8 cellular contexts compared by ENCODE assay signal in genomic region chrX:41922125-41922521, GRCh38. TPM values are rescaled to one million over a fixed set of nuclear protein-coding genes. Genes with fewer than 3 reads are reported as not detected.
DNase-seq lines count a peak whose midpoint lies in the region; ATAC-seq and TF ChIP-seq lines count a peak whose summit lies in the region.

No MANE protein-coding gene starts in this region.

- H3K4me1 ChIP-seq in HUES6 (ENCODE audit: control insufficient read depth, insufficient read depth, low read length): peaks cover 9% of the 10 kb centered on the region; the same call in 1 of the 2 replicates
- H3K4me1 ChIP-seq in neural progenitor cell: peaks cover 23% of the 10 kb centered on the region

- H3K9me3 ChIP-seq in HUES6 (ENCODE audit: control insufficient read depth, insufficient read depth, low read depth, low read length) (no peaks in the 10 kb centered on the region), neural progenitor cell (ENCODE audit: low read depth) (no peaks in the 10 kb centered on the region)

- H3K4me3 Mint-ChIP-seq in endothelial cell (ENCODE audit: unreplicated experiment) (peak overlapping the region; percentile 98), neural progenitor cell (peak overlapping the region; percentile 92)

- H3K36me3 Mint-ChIP-seq in endothelial cell (ENCODE audit: low read depth, unreplicated experiment): no peaks in the 10 kb centered on the region
- H3K36me3 Mint-ChIP-seq in neural progenitor cell: no peaks in the 10 kb centered on the region

- H3K4me3 ChIP-seq in HUES6 (ENCODE audit: low read depth, low read length): peak overlapping the region; percentile 91
- H3K4me3 ChIP-seq in WI38 (ENCODE audit: low read depth, low read length): peak overlapping the region; percentile 67
- peak overlapping the region; percentile 68 for H3K4me3 ChIP-seq in neural progenitor cell

- H3K36me3 ChIP-seq in HUES6 (ENCODE audit: control insufficient read depth, insufficient read depth, low read length): no peaks in the 10 kb centered on the region
- no peaks in the 10 kb centered on the region for H3K36me3 ChIP-seq in neural progenitor cell

- H3K27me3 Mint-ChIP-seq in endothelial cell (ENCODE audit: unreplicated experiment): peaks cover 1% of the 10 kb centered on the region
- peaks cover 2% of the 10 kb centered on the region for H3K27me3 Mint-ChIP-seq in neural progenitor cell (ENCODE audit: insufficient read depth, low read depth)

- H3K79me2 ChIP-seq in neural progenitor cell (ENCODE audit: low read depth): peaks cover 57% of the 10 kb centered on the region

- DNase-seq in COR-L47 (lab: John Stamatoyannopoulos, UW) (peak; percentile 0), endothelial cell (ENCODE audit: low spot score) (peak; percentile 2), neural progenitor cell (ENCODE audit: low spot score) (peak; percentile 8), H4 (ENCODE audit: low spot score) (no peak)

- TF ChIP-seq CTCF in WI38 (IDR thresholded peaks at IDR 0.05; ENCODE audit: low read depth, low read length) (no peak), endothelial cell (IDR thresholded peaks at IDR 0.05; ENCODE audit: unreplicated experiment) (no peak), neural progenitor cell (IDR thresholded peaks at IDR 0.05) (no peak)

- H3K27me3 ChIP-seq in HUES6 (ENCODE audit: control insufficient read depth, insufficient read depth, low read length) (peaks cover 7% of the 10 kb centered on the region), neural progenitor cell (no peaks in the 10 kb centered on the region)

- H2AFZ ChIP-seq in neural progenitor cell (replicated peaks): no peak overlapping the region

- peak overlapping the region; percentile 77 for H3K4me2 ChIP-seq in neural progenitor cell

- H4K20me1 ChIP-seq in neural progenitor cell (ENCODE audit: low read depth): peaks cover 39% of the 10 kb centered on the region

- H3K27ac Mint-ChIP-seq in endothelial cell (ENCODE audit: unreplicated experiment): peak overlapping the region; percentile 74
- H3K27ac Mint-ChIP-seq in neural progenitor cell: peak overlapping the region; percentile 58

- ATAC-seq in GM18858 (IDR thresholded peaks at IDR 0.05; ENCODE audit: unreplicated experiment) (no peak), HG02884 (IDR thresholded peaks at IDR 0.05; ENCODE audit: unreplicated experiment) (no peak)

- no peak overlapping the region; the same call in 1 of the 2 replicates for H3K27ac ChIP-seq in HUES6 (ENCODE audit: low read depth, low read length)
- no peak overlapping the region for H3K27ac ChIP-seq in neural progenitor cell

- no peaks in the 10 kb centered on the region for H3K9me3 Mint-ChIP-seq in endothelial cell (ENCODE audit: unreplicated experiment)
- peaks cover 9% of the 10 kb centered on the region for H3K9me3 Mint-ChIP-seq in neural progenitor cell

- peak overlapping the region; percentile 91 for H3K9ac ChIP-seq in HUES6 (ENCODE audit: low read length)
- peak overlapping the region; percentile 10 for H3K9ac ChIP-seq in neural progenitor cell

- no peaks in the 10 kb centered on the region for H3F3A ChIP-seq in neural progenitor cell (ENCODE audit: low read depth)

- H3K4me1 Mint-ChIP-seq in endothelial cell (ENCODE audit: unreplicated experiment) (peaks cover 9% of the 10 kb centered on the region), neural progenitor cell (peaks cover 3% of the 10 kb centered on the region)

RNA-seq across cellular contexts. Expression of gene CASK, which starts 1.2 kb away (rescaled TPM):
- total RNA-seq in endothelial cell (ENCODE audit: unreplicated experiment) (62.5 TPM), neural progenitor cell (ENCODE audit: low replicate concordance) (64.5 and 85.4 TPM in 2 replicates)
- 19.8 and 21.7 TPM in 2 replicates for total RNA-seq in H4 (2014; rRNA removed; shearing (Covaris generic))
